12 cellular contexts compared by ENCODE assay signal in genomic region chr1:209106237-209106741, GRCh38.
DNase-seq lines count a peak whose midpoint lies in the region; ATAC-seq and TF ChIP-seq lines count a peak whose summit lies in the region.
"Had no signal": no experiment of that assay in that cellular context is flagged by ENCODE, and none has a peak within 500 bp of the region (broad histone marks: within the 10 kb centered on the region; RNA-seq: fewer than 3 reads in every experiment).

No MANE protein-coding gene starts in this region.

- TF ChIP-seq CTCF in heart right ventricle (IDR thresholded peaks at IDR 0.05) (no peak), OCI-LY3 (IDR thresholded peaks at IDR 0.05; ENCODE audit: low read depth, low read length) (no peak), fibroblast of the aortic adventitia (IDR thresholded peaks at IDR 0.05; ENCODE audit: insufficient read depth, low read length) (peak; percentile 34), smooth muscle cell (IDR thresholded peaks at IDR 0.05; ENCODE audit: borderline replicate concordance, insufficient read depth, poor library complexity, severe bottlenecking) (no peak)

- H3K27me3 ChIP-seq in heart right ventricle (peaks cover 0 to 9% (median 0%) of the 10 kb centered on the region in 7 donors), OCI-LY3 (ENCODE audit: low read depth, low read length) (peaks cover 19% of the 10 kb centered on the region; the same call in 1 of the 2 replicates), smooth muscle cell (ENCODE audit: low read depth) (peaks cover 10% of the 10 kb centered on the region)
- H3K27me3 ChIP-seq: left lung had no signal

- H3K36me3 Mint-ChIP-seq in activated T-cell treated with anti-CD3 and anti-CD28 coated beads, Interleukin-2, amount 50 U/mL, for 4 hours (ENCODE audit: insufficient read depth) = no peaks in the 10 kb centered on the region

- H3K4me2 ChIP-seq in OCI-LY3 (ENCODE audit: low read length) (peak overlapping the region; percentile 66), smooth muscle cell (no peak overlapping the region)

- H4K20me1 ChIP-seq in OCI-LY3 (ENCODE audit: insufficient read depth, low read length) (no peaks in the 10 kb centered on the region), smooth muscle cell (ENCODE audit: low read depth) (no peaks in the 10 kb centered on the region)

- H3K36me3 ChIP-seq in heart right ventricle (no peaks in the 10 kb centered on the region), OCI-LY3 (replicated peaks; ENCODE audit: low read depth, low read length) (no peaks in the 10 kb centered on the region), smooth muscle cell (ENCODE audit: low read depth) (no peaks in the 10 kb centered on the region)
- H3K36me3 ChIP-seq: left lung had no signal

- DNase-seq in Right ventricle myocardium inferior (ENCODE audit: missing footprints) (peak; percentile 53), heart right ventricle (no peak), fibroblast of the aortic adventitia (ENCODE audit: low read depth) (peak; percentile 52), superior temporal gyrus (ENCODE audit: extremely low spot score) (peak; percentile 64), smooth muscle cell (lab: John Stamatoyannopoulos, UW; ENCODE audit: unreplicated experiment) (no peak)
- DNase-seq in stimulated activated CD4-positive, alpha-beta T cell treated with anti-CD3 and anti-CD28 coated beads, Interleukin-2, amount 100 ng/mL, for 24 hours = no peak
- DNase-seq in activated T-cell treated with anti-CD3 and anti-CD28 coated beads, Interleukin-2, amount 50 U/mL, for 4 hours = no peak
- DNase-seq: activated CD4-positive, alpha-beta T cell treated with anti-CD3 and anti-CD28 coated beads, Interleukin-2, amount 50 U/mL, for 48 hours; left lung had no signal

- H3K79me2 ChIP-seq in OCI-LY3 (ENCODE audit: low read length) = no peaks in the 10 kb centered on the region
- H3K79me2 ChIP-seq in smooth muscle cell (ENCODE audit: low read depth) = no peaks in the 10 kb centered on the region

- H3K4me3 Mint-ChIP-seq in activated T-cell treated with anti-CD3 and anti-CD28 coated beads, Interleukin-2, amount 50 U/mL, for 4 hours = no peak overlapping the region
- H3K4me3 Mint-ChIP-seq: B cell; dendritic cell treated with granulocyte-macrophage colony-stimulating factor and Interleukin-4, amounts not matched to agents 40 ng/mL and 50 ng/mL, for 4 days had no signal

- H3K9me3 Mint-ChIP-seq in activated T-cell treated with anti-CD3 and anti-CD28 coated beads, Interleukin-2, amount 50 U/mL, for 4 hours = no peaks in the 10 kb centered on the region
- H3K9me3 Mint-ChIP-seq: dendritic cell treated with granulocyte-macrophage colony-stimulating factor and Interleukin-4, amounts not matched to agents 40 ng/mL and 50 ng/mL, for 4 days had no signal

- no peak for ATAC-seq in Right ventricle myocardium inferior
- ATAC-seq in heart right ventricle = no peak
- no peak for ATAC-seq in activated T-cell treated with anti-CD3 and anti-CD28 coated beads, Interleukin-2, amount 50 U/mL, for 4 hours
- ATAC-seq: left lung had no signal

- WGBS in heart right ventricle, 2 donors = 33 to 43% methylated on average over 8 of the region's 8 CpGs
- WGBS in smooth muscle cell (ENCODE audit: low lambda C conversion rate) = 62% methylated on average over 8 of the region's 8 CpGs

- H3K9me3 ChIP-seq in heart right ventricle (no peaks in the 10 kb centered on the region), OCI-LY3 (ENCODE audit: insufficient read depth, low read length) (no peaks in the 10 kb centered on the region), smooth muscle cell (replicated peaks; ENCODE audit: low read depth) (no peaks in the 10 kb centered on the region)
- H3K9me3 ChIP-seq: left lung had no signal

- no peaks in the 10 kb centered on the region for H3K27me3 Mint-ChIP-seq in activated T-cell treated with anti-CD3 and anti-CD28 coated beads, Interleukin-2, amount 50 U/mL, for 4 hours (ENCODE audit: low read depth)
- H3K27me3 Mint-ChIP-seq: dendritic cell treated with granulocyte-macrophage colony-stimulating factor and Interleukin-4, amounts not matched to agents 40 ng/mL and 50 ng/mL, for 4 days had no signal

- H3K9ac ChIP-seq in OCI-LY3 (ENCODE audit: low read length) (no peak overlapping the region), smooth muscle cell (ENCODE audit: low read depth) (no peak overlapping the region)

- H3K4me1 ChIP-seq in heart right ventricle (no peaks in the 10 kb centered on the region), OCI-LY3 (ENCODE audit: low read length) (peaks cover 91% of the 10 kb centered on the region), smooth muscle cell (ENCODE audit: low read depth) (no peaks in the 10 kb centered on the region)
- H3K4me1 ChIP-seq: left lung had no signal

- H3K27ac ChIP-seq in heart right ventricle = no peak overlapping the region
- peak overlapping the region; percentile 86 for H3K27ac ChIP-seq in OCI-LY3 (ENCODE audit: low read length)
- no peak overlapping the region for H3K27ac ChIP-seq in smooth muscle cell (ENCODE audit: low read depth)
- H3K27ac ChIP-seq: left lung had no signal

- H3F3A ChIP-seq in smooth muscle cell (ENCODE audit: low read depth) = no peaks in the 10 kb centered on the region

- no peak overlapping the region for H3K4me3 ChIP-seq in heart right ventricle
- H3K4me3 ChIP-seq in OCI-LY3 (ENCODE audit: low read length) = no peak overlapping the region
- H3K4me3 ChIP-seq in fibroblast of the aortic adventitia (ENCODE audit: low read depth, low read length) = no peak overlapping the region
- no peak overlapping the region for H3K4me3 ChIP-seq in smooth muscle cell
- H3K4me3 ChIP-seq: left lung had no signal

- no peaks in the 10 kb centered on the region for H3K4me1 Mint-ChIP-seq in activated T-cell treated with anti-CD3 and anti-CD28 coated beads, Interleukin-2, amount 50 U/mL, for 4 hours (ENCODE audit: low read depth)
- H3K4me1 Mint-ChIP-seq: B cell had no signal

- no peak overlapping the region for H2AFZ ChIP-seq in OCI-LY3 (ENCODE audit: low read depth, low read length)
- H2AFZ ChIP-seq in smooth muscle cell (ENCODE audit: low read depth) = no peak overlapping the region

- intact Hi-C loops in Right ventricle myocardium inferior (cut with DNase I) = no loop called here
- intact Hi-C loops in heart right ventricle (cut with DNase I) = loop anchor here in 1 of 10 donors (1.0 kb wide), 1 partner anchor 19 kb away; no protein-coding TSS in a partner anchor

Comparison
In these comparisons a context has a peak if more than half of its experiments do, and no peak if none do; other contexts are left out.
1. DNase-seq: peak in Right ventricle myocardium inferior (single experiment), fibroblast of the aortic adventitia (single experiment) and superior temporal gyrus (single experiment); none in heart right ventricle (0 of 2), stimulated activated CD4-positive, alpha-beta T cell treated with anti-CD3 and anti-CD28 coated beads, Interleukin-2, amount 100 ng/mL, for 24 hours (0 of 2), activated T-cell treated with anti-CD3 and anti-CD28 coated beads, Interleukin-2, amount 50 U/mL, for 4 hours (single experiment) and smooth muscle cell (single experiment).